ENCODE assay signal across 18 cellular contexts in genomic region chr13:20825476-20825875, GRCh38. TPM values are rescaled to one million over a fixed set of nuclear protein-coding genes. Genes with fewer than 3 reads are reported as not detected.
DNase-seq lines count a peak whose midpoint lies in the region; ATAC-seq, FAIRE-seq and TF ChIP-seq lines count a peak whose summit lies in the region.
"Had no signal": no experiment of that assay in that cellular context is flagged by ENCODE, and none has a peak within 500 bp of the region (broad histone marks: within the 10 kb centered on the region; RNA-seq: fewer than 3 reads in every experiment).

No MANE protein-coding gene starts in this region.

- H3K27me3 ChIP-seq in CD4-positive, alpha-beta T cell (ENCODE audit: control insufficient read depth, insufficient read depth, low read length), result no peaks in the 10 kb centered on the region
- H3K27me3 ChIP-seq in CD4-positive, alpha-beta memory T cell (ENCODE audit: insufficient read depth, low read length), result no peaks in the 10 kb centered on the region

- no peak overlapping the region for H3K4me3 ChIP-seq in AG10803 (ENCODE audit: low read length)
- no peak overlapping the region for H3K4me3 ChIP-seq in CD4-positive, alpha-beta memory T cell (ENCODE audit: low read length in 2 of 2)

- no peak overlapping the region for H3K27ac Mint-ChIP-seq in CD4-positive, alpha-beta T cell
- no peak overlapping the region for H3K27ac Mint-ChIP-seq in CD4-positive, alpha-beta memory T cell
- H3K27ac Mint-ChIP-seq: activated T-cell treated with anti-CD3 and anti-CD28 coated beads, Interleukin-2, amount 50 U/mL, for 72 hours had no signal

- DNase-seq in AG10803 (ENCODE audit: low read depth), result peak; percentile 11
- DNase-seq in CD4-positive, alpha-beta T cell, result no peak
- DNase-seq in DMS53 (lab: John Stamatoyannopoulos, UW), result no peak
- no peak for DNase-seq in CD4-positive, alpha-beta memory T cell
- no peak for DNase-seq in anterior cingulate cortex (lab: John Stamatoyannopoulos, UW)
- DNase-seq: activated CD4-positive, CD25-positive, alpha-beta regulatory T cell treated with anti-CD3 and anti-CD28 coated beads, Interleukin-2, amount 50 U/mL, for 72 hours; activated T-cell treated with anti-CD3 and anti-CD28 coated beads, Interleukin-2, amount 50 U/mL, for 72 hours; GDM1; mammary epithelial cell; NCI-H1436; stimulated activated CD4-positive, alpha-beta T cell treated with anti-CD3 and anti-CD28 coated beads, Interleukin-4, amount 100 ng/mL, for 1 hour; stimulated activated naive CD4-positive, alpha-beta T cell treated with Interleukin-2 at 50 U/mL for 16 hours; T-helper 1 cell had no signal

- CTCF ChIA-PET in CD4-positive, alpha-beta T cell (lab: Charles Lee), result no interaction called here
- CTCF ChIA-PET in CD4-positive, alpha-beta memory T cell (lab: Charles Lee; ENCODE audit: partially characterized antibody), result interaction anchor here (4.8 to 6.7 kb wide), 2 partner anchors 112 to 332 kb away, joined by 68 to 151 read pairs; no protein-coding TSS in a partner anchor

- peaks cover 39% of the 10 kb centered on the region for H3K36me3 Mint-ChIP-seq in CD4-positive, alpha-beta T cell (ENCODE audit: low read depth)
- H3K36me3 Mint-ChIP-seq in CD4-positive, alpha-beta memory T cell, result peaks cover 12 to 16% of the 10 kb centered on the region in 2 donors

- H3K9me3 Mint-ChIP-seq in CD4-positive, alpha-beta T cell, result no peaks in the 10 kb centered on the region
- H3K9me3 Mint-ChIP-seq in CD4-positive, alpha-beta memory T cell, result no peaks in the 10 kb centered on the region
- H3K9me3 Mint-ChIP-seq: activated T-cell treated with anti-CD3 and anti-CD28 coated beads, Interleukin-2, amount 50 U/mL, for 72 hours; brain had no signal

- peaks cover 11% of the 10 kb centered on the region for H3K4me1 ChIP-seq in CD4-positive, alpha-beta memory T cell (ENCODE audit: insufficient read depth, low read length)

- no peak overlapping the region for H3K4me3 Mint-ChIP-seq in CD4-positive, alpha-beta T cell
- H3K4me3 Mint-ChIP-seq in CD4-positive, alpha-beta memory T cell, result no peak overlapping the region
- H3K4me3 Mint-ChIP-seq: activated T-cell treated with anti-CD3 and anti-CD28 coated beads, Interleukin-2, amount 50 U/mL, for 72 hours had no signal

- H3K36me3 ChIP-seq in CD4-positive, alpha-beta memory T cell (ENCODE audit: insufficient read depth, low read length), result no peaks in the 10 kb centered on the region

- no peak for TF ChIP-seq CTCF in AG10803 (conservative IDR thresholded peaks at IDR 0.05; ENCODE audit: low read length)
- TF ChIP-seq CTCF in CD4-positive, alpha-beta T cell (IDR thresholded peaks at IDR 0.05), result no peak

- intact Hi-C loops in CD4-positive, alpha-beta T cell (cut with DNase I, micrococcal nuclease), result loop anchor here (5.0 to 10.0 kb wide), 2 partner anchors 631 to 633 kb away; partner anchors contain the start of gene GJB2 (in 2 of the 2)
- intact Hi-C loops in CD4-positive, alpha-beta memory T cell (cut with micrococcal nuclease), result no loop called here

- H3K4me1 Mint-ChIP-seq in CD4-positive, alpha-beta T cell (ENCODE audit: low read depth), result peaks cover 12% of the 10 kb centered on the region
- H3K4me1 Mint-ChIP-seq in CD4-positive, alpha-beta memory T cell, result peaks cover 8 to 11% (median 9%) of the 10 kb centered on the region in 4 donors

- ATAC-seq in HG02610 (IDR thresholded peaks at IDR 0.05; ENCODE audit: unreplicated experiment) (peak; percentile 54), SK-N-SH treated with all-trans-retinoic acid at 6 μM for 48 hours (peak; percentile 59)
- ATAC-seq in CD4-positive, alpha-beta T cell (ENCODE audit: poor library complexity), result no peak
- ATAC-seq: activated T-cell treated with anti-CD3 and anti-CD28 coated beads, Interleukin-2, amount 50 U/mL, for 72 hours had no signal

- no peaks in the 10 kb centered on the region for H3K9me3 ChIP-seq in CD4-positive, alpha-beta T cell (ENCODE audit: control insufficient read depth, low read length)
- H3K9me3 ChIP-seq in CD4-positive, alpha-beta memory T cell (ENCODE audit: control insufficient read depth in 1 of 2, low read length in 2 of 2), result no peaks in the 10 kb centered on the region

- no peak overlapping the region for H3K27ac ChIP-seq in CD4-positive, alpha-beta T cell (ENCODE audit: low read depth, low read length)
- H3K27ac ChIP-seq in CD4-positive, alpha-beta memory T cell (ENCODE audit: low read depth, low read length), result no peak overlapping the region

- FAIRE-seq in islet of Langerhans (lab: Jason Lieb, UNC), result peak; percentile 24
- FAIRE-seq: HTR-8/SVneo had no signal

- H3K27me3 Mint-ChIP-seq in CD4-positive, alpha-beta T cell, result no peaks in the 10 kb centered on the region
- no peaks in the 10 kb centered on the region for H3K27me3 Mint-ChIP-seq in CD4-positive, alpha-beta memory T cell
- H3K27me3 Mint-ChIP-seq: brain had no signal

- POLR2A ChIA-PET in CD4-positive, alpha-beta T cell (lab: Charles Lee), result interaction anchor here (1.2 kb wide), 1 partner anchor 52 kb away, joined by 3 read pairs; the partner anchor contains the start of gene EEF1AKMT1
- POLR2A ChIA-PET in CD4-positive, alpha-beta memory T cell (lab: Charles Lee; ENCODE audit: partially characterized antibody), result no interaction called here

TF ChIP-seq in SK-N-SH treated with all-trans-retinoic acid at 6 μM for 48 hours, 23 proteins besides CTCF, POLR2A, EP300 and RAD21:
- TF ChIP-seq CSRNP3 (CRISPR knock-in tag; IDR thresholded peaks at IDR 0.05), result no peak
- no peak for TF ChIP-seq ZC3H10 (CRISPR knock-in tag; IDR thresholded peaks at IDR 0.05)
- peak; percentile 76; the same call in 1 of the 2 replicates for TF ChIP-seq GLIS3 (CRISPR knock-in tag; IDR thresholded peaks at IDR 0.05)
- no peak for TF ChIP-seq PATZ1 (CRISPR knock-in tag; IDR thresholded peaks at IDR 0.05; ENCODE audit: borderline replicate concordance)
- no peak for TF ChIP-seq ARNTL (CRISPR knock-in tag; IDR thresholded peaks at IDR 0.05; ENCODE audit: borderline replicate concordance, low read depth)
- TF ChIP-seq CREB5 (CRISPR knock-in tag; IDR thresholded peaks at IDR 0.05; ENCODE audit: low read depth), result peak; percentile 72; the same call in 1 of the 2 replicates
- peak; percentile 94 for TF ChIP-seq ISL1 (CRISPR knock-in tag; IDR thresholded peaks at IDR 0.05)
- 0 out of 2 replicates have a peak, but pooled peaks have one; percentile 23 for TF ChIP-seq CSDC2 (CRISPR knock-in tag; IDR thresholded peaks at IDR 0.05)
- TF ChIP-seq, protein P1, sequence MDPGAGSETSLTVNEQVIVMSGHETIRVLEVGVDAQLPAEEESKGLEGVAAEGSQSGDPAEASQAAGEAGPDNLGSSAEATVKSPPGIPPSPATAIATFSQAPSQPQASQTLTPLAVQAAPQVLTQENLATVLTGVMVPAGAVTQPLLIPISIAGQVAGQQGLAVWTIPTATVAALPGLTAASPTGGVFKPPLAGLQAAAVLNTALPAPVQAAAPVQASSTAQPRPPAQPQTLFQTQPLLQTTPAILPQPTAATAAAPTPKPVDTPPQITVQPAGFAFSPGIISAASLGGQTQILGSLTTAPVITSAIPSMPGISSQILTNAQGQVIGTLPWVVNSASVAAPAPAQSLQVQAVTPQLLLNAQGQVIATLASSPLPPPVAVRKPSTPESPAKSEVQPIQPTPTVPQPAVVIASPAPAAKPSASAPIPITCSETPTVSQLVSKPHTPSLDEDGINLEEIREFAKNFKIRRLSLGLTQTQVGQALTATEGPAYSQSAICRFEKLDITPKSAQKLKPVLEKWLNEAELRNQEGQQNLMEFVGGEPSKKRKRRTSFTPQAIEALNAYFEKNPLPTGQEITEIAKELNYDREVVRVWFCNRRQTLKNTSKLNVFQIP (CRISPR knock-in tag; IDR thresholded peaks at IDR 0.05; ENCODE audit: borderline replicate concordance, low read depth), result no peak; the same call in 1 of the 2 replicates

RNA-seq across cellular contexts. Expression of gene EEF1AKMT1, which starts 51.7 kb away (rescaled TPM):
- 1 to 10 TPM; 1.9 to 2.5 TPM for total RNA-seq in CD4-positive, alpha-beta T cell
- total RNA-seq in CD4-positive, alpha-beta memory T cell, result 1 to 10 TPM; 8.1 TPM
- 10 to 100 TPM; 12.2 to 16.2 TPM for polyA plus RNA-seq in CD4-positive, alpha-beta memory T cell
